21 cellular contexts compared by ENCODE assay signal in genomic region chr7:96558530-96558929, GRCh38.
"Had no signal": no experiment of that assay in that cellular context is flagged by ENCODE, and none has a peak within 500 bp of the region (broad histone marks: within the 10 kb centered on the region; RNA-seq: fewer than 3 reads in every experiment).

No MANE protein-coding gene starts in this region.

- H3K27ac Mint-ChIP-seq: activated B cell treated with CpG ODN at 0.5 μM for 24 hours; activated CD4-positive, alpha-beta memory T cell treated with anti-CD3 and anti-CD28 coated beads, Interleukin-2, amount 10 ng/mL, durations not matched to agents 7 days and 5 days; activated CD8-positive, alpha-beta memory T cell treated with anti-CD3 and anti-CD28 coated beads, Interleukin-2, amount 10 ng/mL, durations not matched to agents 7 days and 5 days; activated T-cell treated with anti-CD3 and anti-CD28 coated beads, Interleukin-2, amount 50 U/mL, for 24 hours; activated T-helper 2 cell treated with anti-CD3 and anti-CD28 coated beads, Interferon-gamma antibody, Interleukin-2, Interleukin-4, amounts not matched to agents 10 μg/mL and 5 μg/mL and 100 μg/mL, durations not matched to agents 14 hours and 24 hours and 36 hours; mesothelial cell of epicardium; natural killer cell treated with Interleukin-12 subunit alpha and Interleukin-12 subunit beta and Interleukin-15 and Interleukin-18, amount 100 ng/mL, for 72 hours had no signal

- H3K27ac ChIP-seq: epithelial cell of prostate, tibial artery had no signal

- H3K4me3 Mint-ChIP-seq: activated B cell treated with CpG ODN at 0.5 μM for 24 hours; activated CD4-positive, alpha-beta memory T cell treated with anti-CD3 and anti-CD28 coated beads, Interleukin-2, amount 10 ng/mL, durations not matched to agents 7 days and 5 days; activated CD8-positive, alpha-beta memory T cell treated with anti-CD3 and anti-CD28 coated beads, Interleukin-2, amount 10 ng/mL, durations not matched to agents 7 days and 5 days; activated T-cell treated with anti-CD3 and anti-CD28 coated beads, Interleukin-2, amount 50 U/mL, for 24 hours; mesothelial cell of epicardium; natural killer cell treated with Interleukin-12 subunit alpha and Interleukin-12 subunit beta and Interleukin-15 and Interleukin-18, amount 100 ng/mL, for 72 hours had no signal

- H3K9me3 Mint-ChIP-seq: activated B cell treated with CpG ODN at 0.5 μM for 24 hours; activated CD4-positive, alpha-beta memory T cell treated with anti-CD3 and anti-CD28 coated beads, Interleukin-2, amount 10 ng/mL, durations not matched to agents 7 days and 5 days; activated T-cell treated with anti-CD3 and anti-CD28 coated beads, Interleukin-2, amount 50 U/mL, for 24 hours; activated T-helper 2 cell treated with anti-CD3 and anti-CD28 coated beads, Interferon-gamma antibody, Interleukin-2, Interleukin-4, amounts not matched to agents 10 μg/mL and 5 μg/mL and 100 μg/mL, durations not matched to agents 14 hours and 24 hours and 36 hours had no signal

- H3K36me3 ChIP-seq: tibial artery had no signal

- H3K27me3 Mint-ChIP-seq: activated B cell treated with CpG ODN at 0.5 μM for 24 hours had no signal

- H3K27me3 ChIP-seq: tibial artery had no signal

- DNase-seq: activated B cell treated with CpG ODN at 0.5 μM for 24 hours; activated CD4-positive, alpha-beta memory T cell treated with anti-CD3 and anti-CD28 coated beads, Interleukin-2, amount 10 ng/mL, durations not matched to agents 7 days and 5 days; activated CD4-positive, alpha-beta T cell treated with anti-CD3 and anti-CD28 coated beads for 4 hours; activated CD8-positive, alpha-beta memory T cell treated with anti-CD3 and anti-CD28 coated beads, Interleukin-2, amount 10 ng/mL, durations not matched to agents 7 days and 5 days; activated naive CD4-positive, alpha-beta T cell treated with Interleukin-2 at 50 U/mL for 16 hours; activated T-cell treated with anti-CD3 and anti-CD28 coated beads, Interleukin-2, amount 50 U/mL, for 24 hours; hippocampal formation; islet precursor cell; nucleus accumbens; posterior cingulate gyrus; stimulated activated CD4-positive, alpha-beta T cell treated with anti-CD3 and anti-CD28 coated beads, Interleukin-2, amount 100 ng/mL, for 24 hours; stimulated activated naive CD4-positive, alpha-beta T cell treated with Interleukin-2 at 50 U/mL for 16 hours; substantia nigra; T-helper 1 cell; T-helper 9 cell; tibial artery had no signal

- H3K4me1 ChIP-seq: tibial artery had no signal

- ATAC-seq: activated CD8-positive, alpha-beta memory T cell treated with anti-CD3 and anti-CD28 coated beads, Interleukin-2, amount 10 ng/mL, durations not matched to agents 7 days and 5 days; natural killer cell treated with Interleukin-12 subunit alpha and Interleukin-12 subunit beta and Interleukin-15 and Interleukin-18, amount 100 ng/mL, for 72 hours had no signal

- H3K4me1 Mint-ChIP-seq: activated B cell treated with CpG ODN at 0.5 μM for 24 hours; activated CD4-positive, alpha-beta memory T cell treated with anti-CD3 and anti-CD28 coated beads, Interleukin-2, amount 10 ng/mL, durations not matched to agents 7 days and 5 days; activated CD8-positive, alpha-beta memory T cell treated with anti-CD3 and anti-CD28 coated beads, Interleukin-2, amount 10 ng/mL, durations not matched to agents 7 days and 5 days had no signal

- H3K4me3 ChIP-seq: lung, tibial artery had no signal

- H3K9me3 ChIP-seq: tibial artery had no signal

- H3K36me3 Mint-ChIP-seq: activated CD8-positive, alpha-beta memory T cell treated with anti-CD3 and anti-CD28 coated beads, Interleukin-2, amount 10 ng/mL, durations not matched to agents 7 days and 5 days; mesothelial cell of epicardium; natural killer cell treated with Interleukin-12 subunit alpha and Interleukin-12 subunit beta and Interleukin-15 and Interleukin-18, amount 100 ng/mL, for 72 hours had no signal
